In genomic region chr12:21546721-21547120, GRCh38 we compare ENCODE assay signal across 23 cellular contexts. TPM values are rescaled to one million over a fixed set of nuclear protein-coding genes. Genes with fewer than 3 reads are reported as not detected.
"Had no signal": no experiment of that assay in that cellular context is flagged by ENCODE, and none has a peak within 500 bp of the region (broad histone marks: within the 10 kb centered on the region; RNA-seq: fewer than 3 reads in every experiment).

No MANE protein-coding gene starts in this region.

- H3K36me3 ChIP-seq: heart left ventricle, left lung, lower lobe of right lung, neural progenitor cell, ovary, right atrium auricular region, sigmoid colon had no signal

- H3K4me1 ChIP-seq: left lung, lower lobe of right lung, neural progenitor cell had no signal

- H3K4me3 ChIP-seq: dorsolateral prefrontal cortex, heart left ventricle, left lung, lower lobe of right lung, neural progenitor cell, ovary, right atrium auricular region, sigmoid colon had no signal

- DNase-seq: cortex of kidney; dorsolateral prefrontal cortex; effector CD8-positive, alpha-beta T cell; foreskin melanocyte; heart left ventricle; hypothalamus; left lung; lower lobe of right lung; natural killer cell; nucleus accumbens; ovary; sigmoid colon; small intestine; stimulated activated CD4-positive, alpha-beta T cell treated with anti-CD3 and anti-CD28 coated beads, Interleukin-12 subunit alpha, Interleukin-12 subunit beta, amount 100 ng/mL, for 4 hours; stimulated activated CD4-positive, alpha-beta T cell treated with anti-CD3 and anti-CD28 coated beads, Interleukin-2, amount 100 ng/mL, for 48 hours; stimulated activated naive CD4-positive, alpha-beta T cell treated with Interleukin-2 at 50 U/mL for 16 hours had no signal

- H3K27ac Mint-ChIP-seq: memory B cell, natural killer cell, neural progenitor cell had no signal

- H3K4me1 Mint-ChIP-seq: memory B cell, natural killer cell, neural progenitor cell had no signal

- H3K9me3 ChIP-seq: heart left ventricle, left lung, lower lobe of right lung, ovary, right atrium auricular region, sigmoid colon had no signal

- FAIRE-seq: islet of Langerhans, small intestine had no signal

- H3K36me3 Mint-ChIP-seq: memory B cell, natural killer cell, neural progenitor cell had no signal

- H3K27me3 ChIP-seq: dorsolateral prefrontal cortex, heart left ventricle, left lung, neural progenitor cell, ovary, right atrium auricular region, sigmoid colon had no signal

- ATAC-seq: heart left ventricle, left lung, lower lobe of right lung, natural killer cell had no signal

- H3K9ac ChIP-seq: neural progenitor cell had no signal

- H3K9me3 Mint-ChIP-seq: memory B cell, natural killer cell, neural progenitor cell had no signal

- H2AFZ ChIP-seq: neural progenitor cell had no signal

- H3K27ac ChIP-seq: dorsolateral prefrontal cortex, heart left ventricle, left lung, lower lobe of right lung, neural progenitor cell, ovary, right atrium auricular region, sigmoid colon had no signal

- H3K4me3 Mint-ChIP-seq: memory B cell, natural killer cell, neural progenitor cell had no signal

- H3K4me2 ChIP-seq: neural progenitor cell had no signal

RNA-seq across cellular contexts. Expression of gene SPX, which starts 20.6 kb away (rescaled TPM):
- total RNA-seq: posterior vena cava had no signal

RNA-seq across cellular contexts. Expression of gene GYS2, which starts 57.9 kb away (rescaled TPM):
- total RNA-seq: left lung, lower lobe of right lung, mononuclear cell, natural killer cell, posterior vena cava, right atrium auricular region, urinary bladder had no signal
